In the genomic region with DNA sequence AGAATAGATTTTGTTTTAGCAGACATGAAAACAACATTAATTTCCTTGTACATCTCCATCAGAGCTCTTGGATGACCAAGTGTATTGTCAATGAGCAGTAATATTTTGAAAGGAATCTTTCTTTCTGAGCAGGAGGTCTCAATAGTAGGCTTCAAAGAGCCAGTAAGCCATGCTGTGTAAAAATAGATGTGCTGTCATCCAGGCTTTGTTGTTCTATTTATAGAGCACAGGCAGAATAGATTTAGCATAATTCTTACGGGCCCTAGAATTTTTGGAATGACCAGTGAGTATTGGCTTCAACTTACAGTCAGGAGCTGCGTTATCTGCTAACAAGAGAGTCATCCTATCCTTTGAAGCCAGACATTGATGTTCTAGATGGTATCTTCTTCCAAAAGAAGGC, we compare ENCODE assay signal across 16 cellular contexts.
"Had no signal": no experiment of that assay in that cellular context is flagged by ENCODE, and none has a peak within 500 bp of the region (broad histone marks: within the 10 kb centered on the region; RNA-seq: fewer than 3 reads in every experiment).

No MANE protein-coding gene starts in this region.

- H3K27me3 ChIP-seq: colonic mucosa, right lobe of liver, spleen, upper lobe of right lung had no signal

- DNase-seq: activated CD4-positive, alpha-beta T cell treated with anti-CD3 and anti-CD28 coated beads, Interleukin-2, amount 50 U/mL, for 1 hour; activated CD8-positive, alpha-beta memory T cell treated with anti-CD3 and anti-CD28 coated beads for 24 hours; activated naive CD8-positive, alpha-beta T cell treated with anti-CD3 and anti-CD28 coated beads, Interleukin-2, amount 10 ng/mL, durations not matched to agents 7 days and 5 days; anterior cingulate cortex; colonic mucosa; immature natural killer cell; naive thymus-derived CD8-positive, alpha-beta T cell; right lobe of liver; spleen; stimulated activated naive CD8-positive, alpha-beta T cell treated with anti-CD3 and anti-CD28 coated beads, Interleukin-15, amount 100 ng/mL, for 72 hours; T-helper 9 cell; upper lobe of right lung had no signal

- H3K4me3 Mint-ChIP-seq: activated naive CD8-positive, alpha-beta T cell treated with anti-CD3 and anti-CD28 coated beads, Interleukin-2, amount 10 ng/mL, durations not matched to agents 7 days and 5 days; activated T-helper 1 cell treated with anti-CD3 and anti-CD28 coated beads, Interleukin-12 subunit alpha, Interleukin-12 subunit beta, Interleukin-2, Interleukin-4 antibody, amounts not matched to agents 30 ng/mL and 10 ng/mL and 1 ng/mL, durations not matched to agents 14 hours and 24 hours and 36 hours; immature natural killer cell; naive thymus-derived CD8-positive, alpha-beta T cell; stimulated activated naive CD8-positive, alpha-beta T cell treated with anti-CD3 and anti-CD28 coated beads, Interleukin-15, amount 100 ng/mL, for 72 hours had no signal

- H3K27me3 Mint-ChIP-seq: activated naive CD8-positive, alpha-beta T cell treated with anti-CD3 and anti-CD28 coated beads, Interleukin-2, amount 10 ng/mL, durations not matched to agents 7 days and 5 days; naive thymus-derived CD8-positive, alpha-beta T cell; stimulated activated naive CD8-positive, alpha-beta T cell treated with anti-CD3 and anti-CD28 coated beads, Interleukin-15, amount 100 ng/mL, for 72 hours had no signal

- H3K27ac ChIP-seq: colonic mucosa, right lobe of liver, spleen, upper lobe of right lung had no signal

- H3K27ac Mint-ChIP-seq: activated naive CD8-positive, alpha-beta T cell treated with anti-CD3 and anti-CD28 coated beads, Interleukin-2, amount 10 ng/mL, durations not matched to agents 7 days and 5 days; activated T-helper 1 cell treated with anti-CD3 and anti-CD28 coated beads, Interleukin-12 subunit alpha, Interleukin-12 subunit beta, Interleukin-2, Interleukin-4 antibody, amounts not matched to agents 30 ng/mL and 10 ng/mL and 1 ng/mL, durations not matched to agents 14 hours and 24 hours and 36 hours; immature natural killer cell; naive thymus-derived CD8-positive, alpha-beta T cell; stimulated activated naive CD8-positive, alpha-beta T cell treated with anti-CD3 and anti-CD28 coated beads, Interleukin-15, amount 100 ng/mL, for 72 hours had no signal

- FAIRE-seq: endometrium had no signal

- H3K4me3 ChIP-seq: colonic mucosa, right lobe of liver, spleen, upper lobe of right lung had no signal

- H3K9me3 ChIP-seq: colonic mucosa, right lobe of liver, upper lobe of right lung had no signal

- H3K4me1 ChIP-seq: colonic mucosa, right lobe of liver, spleen, upper lobe of right lung had no signal

- ATAC-seq: activated CD4-positive, CD25-positive, alpha-beta regulatory T cell treated with anti-CD3 and anti-CD28 coated beads, Interleukin-2, amount 50 U/mL, for 24 hours; esophagus mucosa; naive thymus-derived CD8-positive, alpha-beta T cell; right lobe of liver; stimulated activated naive CD8-positive, alpha-beta T cell treated with anti-CD3 and anti-CD28 coated beads, Interleukin-15, amount 100 ng/mL, for 72 hours; upper lobe of right lung had no signal

- H3K36me3 ChIP-seq: colonic mucosa had no signal

- H3K4me1 Mint-ChIP-seq: activated naive CD8-positive, alpha-beta T cell treated with anti-CD3 and anti-CD28 coated beads, Interleukin-2, amount 10 ng/mL, durations not matched to agents 7 days and 5 days had no signal
